ENCODE assay signal across 12 cellular contexts in genomic region chr3:128483657-128484403, GRCh38. TPM values are rescaled to one million over a fixed set of nuclear protein-coding genes. Genes with fewer than 3 reads are reported as not detected.
DNase-seq lines count a peak whose midpoint lies in the region; ATAC-seq, FAIRE-seq and TF ChIP-seq lines count a peak whose summit lies in the region.
"Had no signal": no experiment of that assay in that cellular context is flagged by ENCODE, and none has a peak within 500 bp of the region (broad histone marks: within the 10 kb centered on the region; RNA-seq: fewer than 3 reads in every experiment).

No MANE protein-coding gene starts in this region.

- no peak for FAIRE-seq in astrocyte (lab: Jason Lieb, UNC)

- no peaks in the 10 kb centered on the region for H3K36me3 Mint-ChIP-seq in activated T-cell treated with anti-CD3 and anti-CD28 coated beads, Interleukin-2, amount 50 U/mL, for 4 hours (ENCODE audit: insufficient read depth)
- H3K36me3 Mint-ChIP-seq in astrocyte (ENCODE audit: low read depth, unreplicated experiment) (no peaks in the 10 kb centered on the region), type B pancreatic cell (peaks cover 8% of the 10 kb centered on the region)

- no peak for TF ChIP-seq CTCF in astrocyte (IDR thresholded peaks at IDR 0.05; ENCODE audit: insufficient read depth, low read depth, low read length)
- no peak for TF ChIP-seq CTCF in lung (IDR thresholded peaks at IDR 0.05; ENCODE audit: control extremely low read depth, extremely low read depth)
- TF ChIP-seq CTCF in type B pancreatic cell (conservative IDR thresholded peaks at IDR 0.05): no peak

- H3K4me3 ChIP-seq in astrocyte (ENCODE audit: insufficient read depth, low read depth, low read length): peak overlapping the region; percentile 12
- H3K4me3 ChIP-seq in lung: peak overlapping the region; percentile 23

- H3K4me1 Mint-ChIP-seq in activated T-cell treated with anti-CD3 and anti-CD28 coated beads, Interleukin-2, amount 50 U/mL, for 4 hours (ENCODE audit: low read depth): peaks cover 32% of the 10 kb centered on the region
- H3K4me1 Mint-ChIP-seq in astrocyte (ENCODE audit: low read depth, unreplicated experiment): peaks cover 21% of the 10 kb centered on the region
- peaks cover 17% of the 10 kb centered on the region for H3K4me1 Mint-ChIP-seq in type B pancreatic cell (ENCODE audit: unreplicated experiment)

- no peaks in the 10 kb centered on the region for H3K36me3 ChIP-seq in astrocyte (ENCODE audit: insufficient read depth, low read length)
- peaks cover 0 to 6% of the 10 kb centered on the region in 2 donors for H3K36me3 ChIP-seq in lung (ENCODE audit: control insufficient read depth in 2 of 2, insufficient read depth in 2 of 2, low read length in 2 of 2)

- H3K27me3 Mint-ChIP-seq in activated T-cell treated with anti-CD3 and anti-CD28 coated beads, Interleukin-2, amount 50 U/mL, for 4 hours (ENCODE audit: low read depth): peaks cover 78% of the 10 kb centered on the region
- H3K27me3 Mint-ChIP-seq in astrocyte (ENCODE audit: low read depth, unreplicated experiment) (peaks cover 61% of the 10 kb centered on the region), type B pancreatic cell (peaks cover 78% of the 10 kb centered on the region)

- peak overlapping the region; percentile 0 for H3K9ac ChIP-seq in astrocyte (ENCODE audit: low read length)
- H3K9ac ChIP-seq: KMS-11 had no signal

- H4K20me1 ChIP-seq in astrocyte (ENCODE audit: insufficient read depth, low read length): peaks cover 14% of the 10 kb centered on the region

- H3K4me1 ChIP-seq in astrocyte (ENCODE audit: insufficient read depth, low read length) (peaks cover 36% of the 10 kb centered on the region), lung (ENCODE audit: control insufficient read depth in 2 of 2, insufficient read depth in 2 of 2, low read length in 2 of 2) (peaks cover 0 to 24% of the 10 kb centered on the region in 2 donors)

- H3K27me3 ChIP-seq in astrocyte (ENCODE audit: insufficient read depth, low read length) (peaks cover 65% of the 10 kb centered on the region), lung (ENCODE audit: control insufficient read depth, insufficient read depth) (no peaks in the 10 kb centered on the region)

- no peak for DNase-seq in activated T-cell treated with anti-CD3 and anti-CD28 coated beads, Interleukin-2, amount 50 U/mL, for 4 hours
- no peak for DNase-seq in activated T-cell treated with anti-CD3 and anti-CD28 coated beads for 4 hours
- no peak for DNase-seq in astrocyte (ENCODE audit: low read depth)
- no peak for DNase-seq in lung (ENCODE audit: low spot score)
- DNase-seq in type B pancreatic cell (ENCODE audit: extremely low spot score, unreplicated experiment): no peak
- DNase-seq in NCI-H524 (lab: John Stamatoyannopoulos, UW): no peak
- DNase-seq in stimulated activated CD4-positive, alpha-beta T cell treated with anti-CD3 and anti-CD28 coated beads, Interleukin-15, amount 100 ng/mL, for 24 hours: no peak
- no peak for DNase-seq in foreskin melanocyte
- DNase-seq: activated CD8-positive, alpha-beta memory T cell treated with anti-CD3 and anti-CD28 coated beads for 24 hours; HCEC 1CT had no signal

- no peaks in the 10 kb centered on the region for H3K9me3 Mint-ChIP-seq in activated T-cell treated with anti-CD3 and anti-CD28 coated beads, Interleukin-2, amount 50 U/mL, for 4 hours
- H3K9me3 Mint-ChIP-seq in astrocyte (ENCODE audit: unreplicated experiment): peaks cover 2% of the 10 kb centered on the region
- no peaks in the 10 kb centered on the region for H3K9me3 Mint-ChIP-seq in type B pancreatic cell

- no peaks in the 10 kb centered on the region for H3K9me3 ChIP-seq in astrocyte (ENCODE audit: insufficient read depth, low read depth, low read length)
- peaks cover 0 to 2% of the 10 kb centered on the region in 2 donors for H3K9me3 ChIP-seq in lung (ENCODE audit: control insufficient read depth in 2 of 2, insufficient read depth in 1 of 2, low read length in 1 of 2)

- H3K27ac Mint-ChIP-seq in astrocyte (ENCODE audit: unreplicated experiment) (peak overlapping the region; percentile 81), type B pancreatic cell (peak overlapping the region; percentile 18)

- WGBS in lung, 2 donors: 10 to 11% methylated on average over 25 to 26 of the region's 26 CpGs

- ATAC-seq in activated T-cell treated with anti-CD3 and anti-CD28 coated beads, Interleukin-2, amount 50 U/mL, for 4 hours: no peak
- ATAC-seq in lung (ENCODE audit: insufficient read depth, low FRiP score): no peak

- peak overlapping the region; percentile 68 for H3K4me2 ChIP-seq in astrocyte (ENCODE audit: low read length)
- H3K4me2 ChIP-seq: KMS-11 had no signal

- H3K4me3 Mint-ChIP-seq in activated T-cell treated with anti-CD3 and anti-CD28 coated beads, Interleukin-2, amount 50 U/mL, for 4 hours: peak overlapping the region; percentile 64
- peak overlapping the region; percentile 68 for H3K4me3 Mint-ChIP-seq in astrocyte (ENCODE audit: unreplicated experiment)
- H3K4me3 Mint-ChIP-seq in type B pancreatic cell: peak overlapping the region; percentile 83

- no peak overlapping the region for H2AFZ ChIP-seq in astrocyte (ENCODE audit: low read depth, low read length)

- no peak overlapping the region for H3K27ac ChIP-seq in astrocyte (ENCODE audit: low read depth, low read length)
- peak overlapping the region; percentile 2 to 68 for H3K27ac ChIP-seq in lung (ENCODE audit: low read depth in 1 of 2, low read length in 1 of 2)
- H3K27ac ChIP-seq: KMS-11 had no signal

- H3K79me2 ChIP-seq in astrocyte (ENCODE audit: insufficient read depth, low read length): peaks cover 12% of the 10 kb centered on the region

RNA-seq across cellular contexts. Expression of gene GATA2, which starts 9.2 kb away (rescaled TPM):
- 10 to 100 TPM in 2 of 3 donors, 1 to 10 TPM in 1; 2.3 to 13.7 (median 12.2) TPM for total RNA-seq in activated T-cell treated with anti-CD3 and anti-CD28 coated beads, Interleukin-2, amount 50 U/mL, for 4 hours
- 0.58 and 1.7 TPM in 2 replicates for total RNA-seq in astrocyte
- 10 to 100 TPM in 1 of 2 donors, 1 to 10 TPM in 1; 9.6 to 37.0 TPM for total RNA-seq in lung
- polyA plus RNA-seq in lung: 10 to 100 TPM; 26.1 to 31.4 TPM
- total RNA-seq in type B pancreatic cell (ENCODE audit: low replicate concordance): 14.1 and 23.9 TPM in 2 replicates

RNA-seq across cellular contexts. Expression of gene DNAJB8, which starts 17.1 kb away (rescaled TPM):
- total RNA-seq in activated T-cell treated with anti-CD3 and anti-CD28 coated beads, Interleukin-2, amount 50 U/mL, for 4 hours: not detected
- total RNA-seq in astrocyte (not detected in 2 replicates), lung (not detected), type B pancreatic cell (ENCODE audit: low replicate concordance) (not detected in 2 replicates)
- not detected for polyA plus RNA-seq in lung
- total RNA-seq: A673 had no signal
